Comparison of ENCODE assay signal across 12 cellular contexts in genomic region chrX:72020788-72021187, GRCh38.
DNase-seq lines count a peak whose midpoint lies in the region; ATAC-seq and TF ChIP-seq lines count a peak whose summit lies in the region.
"Had no signal": no experiment of that assay in that cellular context is flagged by ENCODE, and none has a peak within 500 bp of the region (broad histone marks: within the 10 kb centered on the region; RNA-seq: fewer than 3 reads in every experiment).

No MANE protein-coding gene starts in this region.

- H3K27me3 Mint-ChIP-seq in central memory CD8-positive, alpha-beta T cell = no peaks in the 10 kb centered on the region

- no peak overlapping the region for H3K4me3 Mint-ChIP-seq in central memory CD8-positive, alpha-beta T cell

- peak overlapping the region; percentile 22 for H3K27ac Mint-ChIP-seq in central memory CD8-positive, alpha-beta T cell (ENCODE audit: low read depth)

- peaks cover 12% of the 10 kb centered on the region for H3K4me1 ChIP-seq in left ventricle myocardium inferior

- H3K36me3 ChIP-seq in left ventricle myocardium inferior = no peaks in the 10 kb centered on the region
- H3K36me3 ChIP-seq: MG63 had no signal

- no peak for ATAC-seq in Right ventricle myocardium superior (ENCODE audit: poor library complexity)
- peak; percentile 72 for ATAC-seq in HG02852 (IDR thresholded peaks at IDR 0.05; ENCODE audit: unreplicated experiment)
- no peak for ATAC-seq in central memory CD8-positive, alpha-beta T cell (replicated peaks; ENCODE audit: extremely low read depth, poor library complexity, severe bottlenecking)
- ATAC-seq in sciatic nerve = no peak
- no peak for ATAC-seq in GM18520 (IDR thresholded peaks at IDR 0.05; ENCODE audit: unreplicated experiment)

- no peaks in the 10 kb centered on the region for H3K4me1 Mint-ChIP-seq in central memory CD8-positive, alpha-beta T cell

- no peaks in the 10 kb centered on the region for H3K9me3 ChIP-seq in left ventricle myocardium inferior (replicated peaks)
- H3K9me3 ChIP-seq: MG63 had no signal

- no peak overlapping the region for H3K4me3 ChIP-seq in left ventricle myocardium inferior
- H3K4me3 ChIP-seq: MG63 had no signal

- peak overlapping the region; percentile 46 for H3K27ac ChIP-seq in left ventricle myocardium inferior (replicated peaks)

- no peak for DNase-seq in left ventricle myocardium inferior
- no peak for DNase-seq in Right ventricle myocardium superior
- no peak for DNase-seq in central memory CD8-positive, alpha-beta T cell (ENCODE audit: low spot score in 2 of 2)
- no peak for DNase-seq in sciatic nerve (ENCODE audit: low spot score)
- no peak for DNase-seq in cardiac septum (ENCODE audit: low spot score)
- DNase-seq in SHP77 treated with DMSO at 0.1 percent for 48 hours (lab: John Stamatoyannopoulos, UW) = no peak
- DNase-seq: activated CD8-positive, alpha-beta memory T cell treated with anti-CD3 and anti-CD28 coated beads, Interleukin-2, amount 50 U/mL, for 48 hours; MG63; NCI-H774; SW 1271 had no signal

- no peaks in the 10 kb centered on the region for H3K27me3 ChIP-seq in left ventricle myocardium inferior (ENCODE audit: low read depth)
- H3K27me3 ChIP-seq: MG63 had no signal

- no peaks in the 10 kb centered on the region for H3K9me3 Mint-ChIP-seq in central memory CD8-positive, alpha-beta T cell

- no peaks in the 10 kb centered on the region for H3K36me3 Mint-ChIP-seq in central memory CD8-positive, alpha-beta T cell (ENCODE audit: insufficient read depth)

- intact Hi-C loops in left ventricle myocardium inferior (cut with micrococcal nuclease) (no loop called here), Right ventricle myocardium superior (cut with DNase I) (no loop called here), sciatic nerve (cut with DNase I) (no loop called here), cardiac septum (cut with DNase I) (no loop called here)

- TF ChIP-seq CTCF in left ventricle myocardium inferior (IDR thresholded peaks at IDR 0.05; ENCODE audit: borderline replicate concordance) = no peak
